8 cellular contexts compared by ENCODE assay signal in the genomic region with DNA sequence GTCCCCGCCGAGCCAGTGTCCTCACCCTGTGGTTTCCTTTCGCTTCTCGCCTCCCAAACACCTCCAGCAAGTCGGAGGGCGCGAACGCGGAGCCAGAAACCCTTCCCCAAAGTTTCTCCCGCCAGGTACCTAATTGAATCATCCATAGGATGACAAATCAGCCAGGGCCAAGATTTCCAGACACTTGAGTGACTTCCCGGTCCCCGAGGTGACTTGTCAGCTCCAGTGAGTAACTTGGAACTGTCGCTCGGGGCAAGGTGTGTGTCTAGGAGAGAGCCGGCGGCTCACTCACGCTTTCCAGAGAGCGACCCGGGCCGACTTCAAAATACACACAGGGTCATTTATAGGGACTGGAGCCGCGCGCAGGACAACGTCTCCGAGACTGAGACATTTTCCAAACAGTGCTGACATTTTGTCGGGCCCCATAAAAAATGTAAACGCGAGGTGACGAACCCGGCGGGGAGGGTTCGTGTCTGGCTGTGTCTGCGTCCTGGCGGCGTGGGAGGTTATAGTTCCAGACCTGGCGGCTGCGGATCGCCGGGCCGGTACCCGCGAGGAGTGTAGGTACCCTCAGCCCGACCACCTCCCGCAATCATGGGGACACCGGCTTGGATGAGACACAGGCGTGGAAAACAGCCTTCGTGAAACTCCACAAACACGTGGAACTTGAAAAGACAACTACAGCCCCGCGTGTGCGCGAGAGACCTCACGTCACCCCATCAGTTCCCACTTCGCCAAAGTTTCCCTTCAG. TPM values are rescaled to one million over a fixed set of nuclear protein-coding genes. Genes with fewer than 3 reads are reported as not detected.
A peak's percentile ranks its signal among the peaks of the same experiment; 100 is the strongest.
DNase-seq lines count a peak whose midpoint lies in the region; ATAC-seq and TF ChIP-seq lines count a peak whose summit lies in the region.

No MANE protein-coding gene starts in this region.

- peak overlapping the region; percentile 44 to 73 for H4K8ac ChIP-seq in IMR-90 (ENCODE audit: low read depth in 2 of 2, low read length in 2 of 2)

- peak overlapping the region; percentile 81 for H3K9ac ChIP-seq in IMR-90 (ENCODE audit: low read depth, low read length)

- DNase-seq in IMR-90, result peak; percentile 27
- peak; percentile 50 for DNase-seq in activated CD8-positive, alpha-beta memory T cell treated with anti-CD3 and anti-CD28 coated beads, Interleukin-2, amount 50 U/mL, for 4 hours
- no peak for DNase-seq in naive B cell
- DNase-seq in thyroid gland, result peak; percentile 68 to 70
- no peak for DNase-seq in T1000 (lab: John Stamatoyannopoulos, UW)

- H3K9me3 ChIP-seq in IMR-90 (ENCODE audit: control insufficient read depth, insufficient read depth, low read length) (no peaks in the 10 kb centered on the region), thyroid gland (no peaks in the 10 kb centered on the region)

- TF ChIP-seq RAD21 in IMR-90 (IDR thresholded peaks at IDR 0.05; ENCODE audit: low read length), result no peak

- peaks cover 57 to 92% (median 90%) of the 10 kb centered on the region in 3 donors for H3K27me3 Mint-ChIP-seq in naive B cell

- H3K36me3 Mint-ChIP-seq in naive B cell, result no peaks in the 10 kb centered on the region

- H4K91ac ChIP-seq in IMR-90 (ENCODE audit: insufficient read depth, low read depth, low read length), result peak overlapping the region; percentile 79

- dilution Hi-C loops in IMR-90 (cut with HindIII; ENCODE audit: low sequenced_read_pairs, unreplicated experiment), result no loop called here

- H2BK5ac ChIP-seq in IMR-90 (ENCODE audit: low read depth, low read length, poor library complexity, severe bottlenecking), result peak overlapping the region; percentile 97

- peak overlapping the region; percentile 68 for H4K5ac ChIP-seq in IMR-90 (ENCODE audit: low read depth, low read length)

- POLR2A ChIA-PET in IMR-90 (lab: Charles Lee; ENCODE audit: unreplicated experiment), result no interaction called here

- peaks cover 8 to 25% (median 21%) of the 10 kb centered on the region in 3 donors for H3K4me1 Mint-ChIP-seq in naive B cell

- peak overlapping the region; percentile 74 for H3K4me3 ChIP-seq in IMR-90 (ENCODE audit: insufficient read depth, low read depth, low read length)
- peak overlapping the region; percentile 30 to 63 (median 38) for H3K4me3 ChIP-seq in thyroid gland (replicated peaks in 1 of 3)

- no TSS peak for BruUV-seq in IMR-90 (replicated peaks; lab: Mats Ljungman, UMichigan)

- H3K23ac ChIP-seq in IMR-90 (ENCODE audit: low read depth, low read length), result peak overlapping the region; percentile 96

- H3K14ac ChIP-seq in IMR-90 (replicated peaks; ENCODE audit: low read depth, low read length), result peak overlapping the region; percentile 87

- peak; percentile 22 for ATAC-seq in GM18907 (IDR thresholded peaks at IDR 0.05; ENCODE audit: unreplicated experiment)
- ATAC-seq in IMR-90 (ENCODE audit: low read depth), result no peak
- peak; percentile 33 for ATAC-seq in esophagus mucosa
- ATAC-seq in naive B cell (ENCODE audit: low read depth in 2 of 2), result no peak

- intact Hi-C loops in IMR-90 (cut with micrococcal nuclease) (loop anchor here (2.0 to 5.0 kb wide), 4 partner anchors 71 to 772 kb away; a partner anchor contains a TSS), thyroid gland (cut with DNase I) (no loop called here)

- peak overlapping the region; percentile 31; the same call in 2 of the 3 replicates for H2BK15ac ChIP-seq in IMR-90 (ENCODE audit: low read depth, low read length)

- H3K27ac ChIP-seq in 22Rv1 (peak overlapping the region; percentile 40), IMR-90 (ENCODE audit: insufficient read depth, low read length) (peak overlapping the region; percentile 99), thyroid gland (peak overlapping the region; percentile 86 to 97 (median 95))

- H3K4me1 ChIP-seq in IMR-90 (ENCODE audit: control insufficient read depth, insufficient read depth, low read length) (peaks cover 15% of the 10 kb centered on the region), thyroid gland (peaks cover 41 to 42% of the 10 kb centered on the region in 2 donors)

- no peaks in the 10 kb centered on the region for H3K9me3 Mint-ChIP-seq in naive B cell

- no peaks in the 10 kb centered on the region for H3K36me3 ChIP-seq in IMR-90 (ENCODE audit: control insufficient read depth, insufficient read depth, low read length)
- H3K36me3 ChIP-seq in thyroid gland, result no peaks in the 10 kb centered on the region

- peak overlapping the region; percentile 76 to 92 (median 86) for H3K4me3 Mint-ChIP-seq in naive B cell

- peak overlapping the region; percentile 27 for H2BK20ac ChIP-seq in IMR-90 (ENCODE audit: low read depth, low read length)

- peak overlapping the region; percentile 99 for H3K4ac ChIP-seq in IMR-90 (ENCODE audit: low read depth, low read length)

- H3K27ac Mint-ChIP-seq in naive B cell, result peak overlapping the region in 1 of 6 donors; percentile 77

- H3K4me2 ChIP-seq in IMR-90 (ENCODE audit: low read depth, low read length), result peak overlapping the region; percentile 90

- CTCF ChIA-PET in IMR-90 (lab: Yijun Ruan, JAX), result interaction anchor here (2.0 kb wide), 1 partner anchor 77 kb away, joined by 4 read pairs; no protein-coding TSS in a partner anchor

- H4K20me1 ChIP-seq in IMR-90 (ENCODE audit: insufficient read depth, low read length), result peaks cover 3% of the 10 kb centered on the region

- H3K27me3 ChIP-seq in IMR-90 (ENCODE audit: control insufficient read depth, insufficient read depth, low read length), result no peaks in the 10 kb centered on the region
- no peaks in the 10 kb centered on the region for H3K27me3 ChIP-seq in thyroid gland

- H3K56ac ChIP-seq in IMR-90 (ENCODE audit: extremely low read depth, insufficient read depth, low read length), result peak overlapping the region; percentile 91

- H3K18ac ChIP-seq in IMR-90 (ENCODE audit: low read depth, low read length), result peak overlapping the region; percentile 73

- no peak for TF ChIP-seq CTCF in 22Rv1 (IDR thresholded peaks at IDR 0.05)
- no peak for TF ChIP-seq CTCF in IMR-90 (conservative IDR thresholded peaks at IDR 0.05; ENCODE audit: low read depth, low read length)
- TF ChIP-seq CTCF in thyroid gland (IDR thresholded peaks at IDR 0.05), result no peak

- peak overlapping the region; percentile 89 for H2AK9ac ChIP-seq in IMR-90 (replicated peaks; ENCODE audit: low read depth, low read length, poor library complexity)

- TF ChIP-seq POLR2A in IMR-90 (IDR thresholded peaks at IDR 0.05; ENCODE audit: low read depth, low read length) (0 out of 2 replicates have a peak, but pooled peaks have one; percentile 54), thyroid gland (IDR thresholded peaks at IDR 0.05) (no peak)

- WGBS in IMR-90 (ENCODE audit: extremely low coverage in 2 of 2, insufficient read length in 1 of 2), 2 experiments, result 0% methylated on average over 20 of the region's 54 CpGs; no CpG with 5 or more reads in 1 of the 2 experiments
- 0 to 1% methylated on average over 1 to 42 of the region's 54 CpGs for WGBS in thyroid gland, 2 donors

- H2BK120ac ChIP-seq in IMR-90 (ENCODE audit: low read depth, low read length), result peak overlapping the region; percentile 56

- peaks cover 10 to 49% of the 10 kb centered on the region in 2 experiments for H3K79me1 ChIP-seq in IMR-90 (ENCODE audit: low read depth in 1 of 2, low read length in 2 of 2)

- peaks cover 12% of the 10 kb centered on the region for H3K9me1 ChIP-seq in IMR-90 (ENCODE audit: insufficient read depth, low read length)

- H2AFZ ChIP-seq in IMR-90 (replicated peaks; ENCODE audit: low read length, poor library complexity), result peak overlapping the region; percentile 95

- peak overlapping the region; percentile 83 for H2AK5ac ChIP-seq in IMR-90 (ENCODE audit: low read depth, low read length)

- in situ Hi-C loops in IMR-90 (cut with MboI; ENCODE audit: low sequenced_read_pairs), result no loop called here

TF ChIP-seq in IMR-90, 13 proteins besides CTCF, POLR2A, EP300 and RAD21:
- TF ChIP-seq MAFK (IDR thresholded peaks at IDR 0.05; ENCODE audit: low read depth, low read length) (no peak), MAZ (IDR thresholded peaks at IDR 0.05; ENCODE audit: borderline replicate concordance, low read depth, low read length) (no peak), MXI1 (IDR thresholded peaks at IDR 0.05; ENCODE audit: borderline replicate concordance, low read depth, low read length) (peak; percentile 83), CHD1 (IDR thresholded peaks at IDR 0.05; ENCODE audit: low read depth, low read length) (peak; percentile 52; the same call in 1 of the 2 replicates), SMC3 (IDR thresholded peaks at IDR 0.05; ENCODE audit: low read depth, low read length) (no peak; the same call in 1 of the 2 replicates), FOS (IDR thresholded peaks at IDR 0.05; ENCODE audit: low read depth, low read length) (no peak), NFE2L2 (IDR thresholded peaks at IDR 0.05; ENCODE audit: low read depth, low read length) (no peak), BHLHE40 (IDR thresholded peaks at IDR 0.05; ENCODE audit: low read depth, low read length) (no peak)
- TF ChIP-seq, protein P1, sequence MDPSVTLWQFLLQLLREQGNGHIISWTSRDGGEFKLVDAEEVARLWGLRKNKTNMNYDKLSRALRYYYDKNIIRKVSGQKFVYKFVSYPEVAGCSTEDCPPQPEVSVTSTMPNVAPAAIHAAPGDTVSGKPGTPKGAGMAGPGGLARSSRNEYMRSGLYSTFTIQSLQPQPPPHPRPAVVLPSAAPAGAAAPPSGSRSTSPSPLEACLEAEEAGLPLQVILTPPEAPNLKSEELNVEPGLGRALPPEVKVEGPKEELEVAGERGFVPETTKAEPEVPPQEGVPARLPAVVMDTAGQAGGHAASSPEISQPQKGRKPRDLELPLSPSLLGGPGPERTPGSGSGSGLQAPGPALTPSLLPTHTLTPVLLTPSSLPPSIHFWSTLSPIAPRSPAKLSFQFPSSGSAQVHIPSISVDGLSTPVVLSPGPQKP (IDR thresholded peaks at IDR 0.05; ENCODE audit: borderline replicate concordance, low read depth, low read length), result no peak
- TF ChIP-seq, protein P2, sequence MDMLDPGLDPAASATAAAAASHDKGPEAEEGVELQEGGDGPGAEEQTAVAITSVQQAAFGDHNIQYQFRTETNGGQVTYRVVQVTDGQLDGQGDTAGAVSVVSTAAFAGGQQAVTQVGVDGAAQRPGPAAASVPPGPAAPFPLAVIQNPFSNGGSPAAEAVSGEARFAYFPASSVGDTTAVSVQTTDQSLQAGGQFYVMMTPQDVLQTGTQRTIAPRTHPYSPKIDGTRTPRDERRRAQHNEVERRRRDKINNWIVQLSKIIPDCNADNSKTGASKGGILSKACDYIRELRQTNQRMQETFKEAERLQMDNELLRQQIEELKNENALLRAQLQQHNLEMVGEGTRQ (IDR thresholded peaks at IDR 0.05; ENCODE audit: low read depth, low read length), result no peak

RNA-seq across cellular contexts. Expression of a gene that starts 1.4 kb away (rescaled TPM):
- 22.5 and 22.8 TPM in 2 replicates for total RNA-seq in IMR-90 (2012; rRNA removed)
- 5.7 TPM in 2 replicates for polyA plus RNA-seq in IMR-90 (2012; rRNA removed)
- 3.0 and 3.7 TPM in 2 replicates for polyA plus RNA-seq in IMR-90 (2012; cell fraction: cytosol; rRNA removed)
- 5.5 and 9.3 TPM in 2 replicates for polyA plus RNA-seq in IMR-90 (2012; cell fraction: nucleus; rRNA removed; ENCODE audit: low replicate concordance)
- total RNA-seq in esophagus mucosa, result 1.0 TPM
- polyA plus RNA-seq in naive B cell (ENCODE audit: low read depth in 6 of 6), result not detected
- 100 to 1,000 TPM in 3 of 4 donors, 10 to 100 TPM in 1; 90.7 to 208 (median 127) TPM for total RNA-seq in thyroid gland

Comparison
In these comparisons a context has a peak if more than half of its experiments do, and no peak if none do; other contexts are left out.
1. H3K27ac ChIP-seq: peak in every context shown above with its lines; median percentile 99 in IMR-90; 95 in thyroid gland; 40 in 22Rv1.
2. ATAC-seq: peak in GM18907 (single experiment) and esophagus mucosa (single experiment); none in IMR-90 (single experiment) and naive B cell (0 of 2).
3. DNase-seq: peak in IMR-90 (single experiment), activated CD8-positive, alpha-beta memory T cell treated with anti-CD3 and anti-CD28 coated beads, Interleukin-2, amount 50 U/mL, for 4 hours (single experiment) and thyroid gland (2 of 2); none in naive B cell (single experiment) and T1000 (single experiment).
4. RNA of a gene that starts 1.4 kb away (total RNA-seq): 90.7 to 208 TPM in thyroid gland and 22.5 to 22.8 TPM in IMR-90; 1.0 TPM in esophagus mucosa (single experiment); every median in the first group is over 10 times any median in the second.